In the genomic region with DNA sequence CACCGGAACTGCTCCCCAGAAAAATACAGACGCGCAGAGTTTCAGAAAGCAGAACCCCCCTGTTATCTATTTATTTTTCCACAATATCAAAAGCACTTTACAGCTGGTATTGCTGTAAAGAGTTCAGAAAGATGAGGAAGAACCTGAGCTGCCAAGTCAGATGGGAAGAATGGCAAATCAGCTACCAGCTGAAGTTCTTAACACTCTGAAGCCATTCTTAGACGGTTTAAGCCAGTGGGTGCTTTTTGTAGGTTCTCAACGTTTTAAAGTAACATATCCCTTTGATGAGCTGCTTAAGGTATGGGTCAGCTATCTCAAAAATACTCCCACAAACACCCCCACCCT, we compare ENCODE assay signal across 1 cellular context.
TF ChIP-seq lines count a peak whose summit lies in the region.

No MANE protein-coding gene starts in this region.

TF ChIP-seq in GM12878, 131 proteins besides CTCF, POLR2A, EP300 and RAD21:
- no peak for TF ChIP-seq RCOR1 (conservative IDR thresholded peaks at IDR 0.05; ENCODE audit: low read depth, low read length)
- no peak for TF ChIP-seq BCLAF1 (IDR thresholded peaks at IDR 0.05)
- TF ChIP-seq, protein P1, sequence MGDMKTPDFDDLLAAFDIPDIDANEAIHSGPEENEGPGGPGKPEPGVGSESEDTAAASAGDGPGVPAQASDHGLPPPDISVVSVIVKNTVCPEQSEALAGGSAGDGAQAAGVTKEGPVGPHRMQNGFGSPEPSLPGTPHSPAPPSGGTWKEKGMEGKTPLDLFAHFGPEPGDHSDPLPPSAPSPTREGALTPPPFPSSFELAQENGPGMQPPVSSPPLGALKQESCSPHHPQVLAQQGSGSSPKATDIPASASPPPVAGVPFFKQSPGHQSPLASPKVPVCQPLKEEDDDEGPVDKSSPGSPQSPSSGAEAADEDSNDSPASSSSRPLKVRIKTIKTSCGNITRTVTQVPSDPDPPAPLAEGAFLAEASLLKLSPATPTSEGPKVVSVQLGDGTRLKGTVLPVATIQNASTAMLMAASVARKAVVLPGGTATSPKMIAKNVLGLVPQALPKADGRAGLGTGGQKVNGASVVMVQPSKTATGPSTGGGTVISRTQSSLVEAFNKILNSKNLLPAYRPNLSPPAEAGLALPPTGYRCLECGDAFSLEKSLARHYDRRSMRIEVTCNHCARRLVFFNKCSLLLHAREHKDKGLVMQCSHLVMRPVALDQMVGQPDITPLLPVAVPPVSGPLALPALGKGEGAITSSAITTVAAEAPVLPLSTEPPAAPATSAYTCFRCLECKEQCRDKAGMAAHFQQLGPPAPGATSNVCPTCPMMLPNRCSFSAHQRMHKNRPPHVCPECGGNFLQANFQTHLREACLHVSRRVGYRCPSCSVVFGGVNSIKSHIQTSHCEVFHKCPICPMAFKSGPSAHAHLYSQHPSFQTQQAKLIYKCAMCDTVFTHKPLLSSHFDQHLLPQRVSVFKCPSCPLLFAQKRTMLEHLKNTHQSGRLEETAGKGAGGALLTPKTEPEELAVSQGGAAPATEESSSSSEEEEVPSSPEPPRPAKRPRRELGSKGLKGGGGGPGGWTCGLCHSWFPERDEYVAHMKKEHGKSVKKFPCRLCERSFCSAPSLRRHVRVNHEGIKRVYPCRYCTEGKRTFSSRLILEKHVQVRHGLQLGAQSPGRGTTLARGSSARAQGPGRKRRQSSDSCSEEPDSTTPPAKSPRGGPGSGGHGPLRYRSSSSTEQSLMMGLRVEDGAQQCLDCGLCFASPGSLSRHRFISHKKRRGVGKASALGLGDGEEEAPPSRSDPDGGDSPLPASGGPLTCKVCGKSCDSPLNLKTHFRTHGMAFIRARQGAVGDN (IDR thresholded peaks at IDR 0.05), result no peak
- TF ChIP-seq SIN3A (IDR thresholded peaks at IDR 0.05; ENCODE audit: low read depth, low read length), result no peak
- TF ChIP-seq EGR1 (IDR thresholded peaks at IDR 0.05; ENCODE audit: borderline replicate concordance in 1 of 2, low read depth in 2 of 2, low read length in 2 of 2), result no peak
- no peak for TF ChIP-seq ZNF207 (IDR thresholded peaks at IDR 0.05; ENCODE audit: borderline replicate concordance)
- no peak for TF ChIP-seq NRF1 (conservative IDR thresholded peaks at IDR 0.05; ENCODE audit: low read depth, low read length)
